1 cellular context compared by ENCODE assay signal in genomic region chr19:57362997-57363705, GRCh38.
TF ChIP-seq lines count a peak whose summit lies in the region.

TRAPPC2B (plus strand) TSS chr19:57363551; CDS start chr19:57364834, 1,283 bp downstream.
ZNF547 (plus strand) TSS chr19:57363551; CDS start chr19:57368556, 5,005 bp downstream.

TF ChIP-seq in GM23338, 12 proteins besides CTCF, POLR2A, EP300 and RAD21 (continued from another document):
- TF ChIP-seq ZNF462 (CRISPR knock-in tag; IDR thresholded peaks at IDR 0.05) = no peak
- TF ChIP-seq EZH2 (IDR thresholded peaks at IDR 0.05; ENCODE audit: low read depth, unreplicated experiment) = no peak
- no peak for TF ChIP-seq ZNF114 (CRISPR knock-in tag; IDR thresholded peaks at IDR 0.05)
TF ChIP-seq in GM23338: peak in this region for 3.
